ENCODE assay signal across 9 cellular contexts in the genomic region with DNA sequence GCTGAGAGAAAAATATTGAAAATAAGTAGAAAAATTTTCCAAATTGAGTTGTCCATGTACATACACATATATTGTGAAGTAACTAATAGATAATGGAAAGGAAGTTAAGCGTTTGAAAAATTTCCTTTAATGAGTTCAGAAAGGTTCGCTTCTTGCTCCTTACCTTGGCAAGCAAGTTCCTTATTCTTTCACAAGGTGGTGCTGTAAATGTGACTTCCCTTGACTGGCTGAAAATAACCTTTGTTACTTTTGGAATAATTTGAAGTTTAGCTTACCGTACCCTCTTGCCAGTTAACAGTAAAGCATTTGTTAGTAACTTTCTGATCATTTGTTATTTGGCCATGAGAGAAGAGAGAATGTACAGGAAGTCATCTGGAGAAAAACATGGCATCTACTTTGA. TPM values are rescaled to one million over a fixed set of nuclear protein-coding genes. Genes with fewer than 3 reads are reported as not detected.
A peak's percentile ranks its signal among the peaks of the same experiment; 100 is the strongest.
DNase-seq lines count a peak whose midpoint lies in the region; TF ChIP-seq lines count a peak whose summit lies in the region.
"Had no signal": no experiment of that assay in that cellular context is flagged by ENCODE, and none has a peak within 500 bp of the region (broad histone marks: within the 10 kb centered on the region; RNA-seq: fewer than 3 reads in every experiment).

No MANE protein-coding gene starts in this region.

- no peaks in the 10 kb centered on the region for H4K20me1 ChIP-seq in Karpas-422 (ENCODE audit: insufficient read depth, low read depth, low read length)

- peaks cover 13% of the 10 kb centered on the region for H3K4me1 Mint-ChIP-seq in brain

- H3K27ac ChIP-seq in Karpas-422 (ENCODE audit: low read length) = no peak overlapping the region

- TF ChIP-seq CTCF in GM06990 (IDR thresholded peaks at IDR 0.05; ENCODE audit: insufficient read depth, low read length, poor library complexity, severe bottlenecking) = peak; percentile 36
- peak; percentile 12 to 58 for TF ChIP-seq CTCF in brain (conservative IDR thresholded peaks at IDR 0.05)

- no peak overlapping the region for H3K27ac Mint-ChIP-seq in brain

- no peaks in the 10 kb centered on the region for H3K79me2 ChIP-seq in Karpas-422 (ENCODE audit: low read length)

- no peak overlapping the region for H2AFZ ChIP-seq in Karpas-422 (ENCODE audit: low read length)

- H3K4me2 ChIP-seq in Karpas-422 (ENCODE audit: low read depth, low read length, poor library complexity, severe bottlenecking) = no peak overlapping the region

- H3K4me3 ChIP-seq in GM06990 (replicated peaks; ENCODE audit: low read depth, low read length) = no peak overlapping the region
- no peak overlapping the region for H3K4me3 ChIP-seq in Karpas-422 (ENCODE audit: low read length)
- no peak overlapping the region for H3K4me3 ChIP-seq in HAP-1

- DNase-seq in GM06990 (ENCODE audit: extremely low read depth, insufficient read length) = no peak
- peak; percentile 44 for DNase-seq in Karpas-422
- peak; percentile 1 for DNase-seq in myocyte (ENCODE audit: low read depth)
- DNase-seq in SW480 (ENCODE audit: low spot score) = no peak
- no peak for DNase-seq in ureter (ENCODE audit: low spot score)
- no peak for DNase-seq in HAP-1 (ENCODE audit: low spot score in 2 of 2)
- DNase-seq in activated CD8-positive, alpha-beta memory T cell treated with anti-CD3 and anti-CD28 coated beads, Interleukin-2, amount 50 U/mL, for 48 hours = no peak
- DNase-seq: NCI-H2171 treated with DMSO at 0.1 percent for 48 hours had no signal

- no peaks in the 10 kb centered on the region for H3K36me3 ChIP-seq in GM06990 (ENCODE audit: control insufficient read depth, insufficient read depth, low read length)
- H3K36me3 ChIP-seq in Karpas-422 (ENCODE audit: insufficient read depth, low read length) = no peaks in the 10 kb centered on the region
- H3K36me3 ChIP-seq in HAP-1 (replicated peaks) = no peaks in the 10 kb centered on the region

- H3K36me3 Mint-ChIP-seq in brain = no peaks in the 10 kb centered on the region

- in situ Hi-C loops in HAP-1 (cut with MboI; ENCODE audit: low sequenced_read_pairs) = no loop called here

- H3K4me3 Mint-ChIP-seq in brain = no peak overlapping the region

- H3K9me2 ChIP-seq in Karpas-422 (replicated peaks; ENCODE audit: insufficient read depth, low read length) = no peaks in the 10 kb centered on the region

- H3K4me1 ChIP-seq in Karpas-422 (ENCODE audit: low read length) (no peaks in the 10 kb centered on the region), HAP-1 (peaks cover 7% of the 10 kb centered on the region)

- no peak overlapping the region for H3K9ac ChIP-seq in Karpas-422 (ENCODE audit: low read length)

- H3K27me3 Mint-ChIP-seq in brain = peaks cover 6% of the 10 kb centered on the region

- H3K27me3 ChIP-seq in GM06990 (replicated peaks; ENCODE audit: control insufficient read depth, insufficient read depth, low read length) (no peaks in the 10 kb centered on the region), Karpas-422 (ENCODE audit: low read length) (no peaks in the 10 kb centered on the region), HAP-1 (ENCODE audit: low read depth) (no peaks in the 10 kb centered on the region)

- no peaks in the 10 kb centered on the region for H3K9me3 Mint-ChIP-seq in brain

- no peaks in the 10 kb centered on the region for H3K9me3 ChIP-seq in Karpas-422 (ENCODE audit: low read length)
- H3K9me3 ChIP-seq in HAP-1 = no peaks in the 10 kb centered on the region

RNA-seq across cellular contexts. Expression of gene PYDC2, which starts 41.6 kb away (rescaled TPM):
- not detected in 2 replicates for total RNA-seq in Karpas-422 (2014; rRNA removed; shearing (Covaris generic); ENCODE audit: low replicate concordance)
- not detected for polyA plus RNA-seq in brain (ENCODE audit: insufficient read depth, low read depth, low replicate concordance)
- not detected in 2 replicates for total RNA-seq in myocyte
- polyA plus RNA-seq in myocyte (2012) = not detected
- total RNA-seq in ureter = not detected

Comparison
In these comparisons a context has a peak if more than half of its experiments do, and no peak if none do; other contexts are left out.
1. DNase-seq: peak in Karpas-422 (single experiment) and myocyte (single experiment); none in GM06990 (single experiment), SW480 (single experiment), ureter (single experiment), HAP-1 (0 of 2) and activated CD8-positive, alpha-beta memory T cell treated with anti-CD3 and anti-CD28 coated beads, Interleukin-2, amount 50 U/mL, for 48 hours (single experiment).